13 cellular contexts compared by ENCODE assay signal in genomic region chr14:105050551-105050897, GRCh38. TPM values are rescaled to one million over a fixed set of nuclear protein-coding genes. Genes with fewer than 3 reads are reported as not detected.
DNase-seq lines count a peak whose midpoint lies in the region; ATAC-seq and TF ChIP-seq lines count a peak whose summit lies in the region.
"Had no signal": no experiment of that assay in that cellular context is flagged by ENCODE, and none has a peak within 500 bp of the region (broad histone marks: within the 10 kb centered on the region; RNA-seq: fewer than 3 reads in every experiment).

No MANE protein-coding gene starts in this region.

- no peak overlapping the region for H3K27ac ChIP-seq in RWPE2 (ENCODE audit: poor library complexity, severe bottlenecking)
- no peak overlapping the region for H3K27ac ChIP-seq in naive thymus-derived CD4-positive, alpha-beta T cell (ENCODE audit: low read depth, low read length)
- H3K27ac ChIP-seq: left ventricle myocardium inferior had no signal

- peak; percentile 65 for ATAC-seq in RWPE2 (ENCODE audit: low read depth)
- peak; percentile 81 for ATAC-seq in left colon
- no peak for ATAC-seq in HG02885 (IDR thresholded peaks at IDR 0.05; ENCODE audit: poor library complexity, unreplicated experiment)
- no peak for ATAC-seq in naive thymus-derived CD4-positive, alpha-beta T cell
- no peak for ATAC-seq in HG02678 (IDR thresholded peaks at IDR 0.05; ENCODE audit: unreplicated experiment)
- no peak for ATAC-seq in stimulated activated effector memory CD8-positive, alpha-beta T cell treated with anti-CD3 and anti-CD28 coated beads, Interleukin-12 subunit alpha, Interleukin-12 subunit beta, amount 100 ng/mL, for 72 hours

- no peak overlapping the region for H3K4me3 ChIP-seq in RWPE2 (ENCODE audit: severe bottlenecking)
- H3K4me3 ChIP-seq in naive thymus-derived CD4-positive, alpha-beta T cell (ENCODE audit: low read length), result no peak overlapping the region
- H3K4me3 ChIP-seq: left ventricle myocardium inferior had no signal

- DNase-seq in DMS153 (lab: John Stamatoyannopoulos, UW) (peak; percentile 46), RWPE2 (ENCODE audit: low spot score) (peak; percentile 90), left colon (peak; percentile 81 to 90)
- DNase-seq in naive thymus-derived CD4-positive, alpha-beta T cell, result no peak
- DNase-seq in stimulated activated effector memory CD8-positive, alpha-beta T cell treated with anti-CD3 and anti-CD28 coated beads, Interleukin-12 subunit alpha, Interleukin-12 subunit beta, amount 100 ng/mL, for 72 hours (ENCODE audit: low spot score in 2 of 2), result no peak
- DNase-seq: DND-41; left ventricle myocardium inferior; stimulated activated naive CD4-positive, alpha-beta T cell treated with Interleukin-2 at 50 U/mL for 16 hours had no signal

- H3K27ac Mint-ChIP-seq in naive thymus-derived CD4-positive, alpha-beta T cell, result peak overlapping the region in 1 of 9 donors; percentile 59
- no peak overlapping the region for H3K27ac Mint-ChIP-seq in stimulated activated effector memory CD8-positive, alpha-beta T cell treated with anti-CD3 and anti-CD28 coated beads, Interleukin-12 subunit alpha, Interleukin-12 subunit beta, amount 100 ng/mL, for 72 hours
- H3K27ac Mint-ChIP-seq: activated naive CD8-positive, alpha-beta T cell had no signal

- TF ChIP-seq EP300 in Ishikawa (IDR thresholded peaks at IDR 0.05; ENCODE audit: borderline replicate concordance), result peak; percentile 42; the same call in 1 of the 2 replicates

- no peaks in the 10 kb centered on the region for H3K36me3 ChIP-seq in RWPE2 (ENCODE audit: low read depth)
- peaks cover 10 to 46% (median 17%) of the 10 kb centered on the region in 3 experiments for H3K36me3 ChIP-seq in naive thymus-derived CD4-positive, alpha-beta T cell (ENCODE audit: control insufficient read depth in 2 of 3, insufficient read depth in 3 of 3, low read length in 3 of 3)
- H3K36me3 ChIP-seq: left ventricle myocardium inferior had no signal

- peaks cover 5 to 20% (median 10%) of the 10 kb centered on the region in 7 donors for H3K4me1 Mint-ChIP-seq in naive thymus-derived CD4-positive, alpha-beta T cell
- peaks cover 35% of the 10 kb centered on the region for H3K4me1 Mint-ChIP-seq in stimulated activated effector memory CD8-positive, alpha-beta T cell treated with anti-CD3 and anti-CD28 coated beads, Interleukin-12 subunit alpha, Interleukin-12 subunit beta, amount 100 ng/mL, for 72 hours

- POLR2A ChIA-PET in naive thymus-derived CD4-positive, alpha-beta T cell (lab: Charles Lee), result interaction anchor here (1.4 kb wide), 1 partner anchor 8 kb away, joined by 3 read pairs; no protein-coding TSS in a partner anchor

- no peaks in the 10 kb centered on the region for H3K4me1 ChIP-seq in RWPE2 (ENCODE audit: insufficient read depth, poor library complexity, severe bottlenecking)
- peaks cover 0 to 9% of the 10 kb centered on the region in 2 donors for H3K4me1 ChIP-seq in naive thymus-derived CD4-positive, alpha-beta T cell (ENCODE audit: control insufficient read depth in 2 of 2, insufficient read depth in 2 of 2, low read length in 2 of 2)

- intact Hi-C loops in left colon (cut with DNase I, micrococcal nuclease), result no loop called here
- intact Hi-C loops in naive thymus-derived CD4-positive, alpha-beta T cell (cut with micrococcal nuclease), result no loop called here

- no peaks in the 10 kb centered on the region for H3K27me3 Mint-ChIP-seq in naive thymus-derived CD4-positive, alpha-beta T cell
- H3K27me3 Mint-ChIP-seq: activated naive CD8-positive, alpha-beta T cell had no signal

- TF ChIP-seq CTCF in RWPE2 (IDR thresholded peaks at IDR 0.05; ENCODE audit: poor library complexity, severe bottlenecking), result no peak

- H3K9me3 Mint-ChIP-seq in naive thymus-derived CD4-positive, alpha-beta T cell, result peaks cover 0 to 4% (median 0%) of the 10 kb centered on the region in 11 donors
- no peaks in the 10 kb centered on the region for H3K9me3 Mint-ChIP-seq in stimulated activated effector memory CD8-positive, alpha-beta T cell treated with anti-CD3 and anti-CD28 coated beads, Interleukin-12 subunit alpha, Interleukin-12 subunit beta, amount 100 ng/mL, for 72 hours

- no peak; the same call in 1 of the 2 replicates for TF ChIP-seq RAD21 in Ishikawa (IDR thresholded peaks at IDR 0.05; ENCODE audit: low read depth)

- H3K27me3 ChIP-seq in RWPE2 (ENCODE audit: insufficient read depth, poor library complexity, severe bottlenecking), result no peaks in the 10 kb centered on the region
- H3K27me3 ChIP-seq in naive thymus-derived CD4-positive, alpha-beta T cell (ENCODE audit: control insufficient read depth in 2 of 2, insufficient read depth in 2 of 2, low read length in 2 of 2), result no peaks in the 10 kb centered on the region

- peaks cover 5 to 23% (median 10%) of the 10 kb centered on the region in 5 donors for H3K36me3 Mint-ChIP-seq in naive thymus-derived CD4-positive, alpha-beta T cell
- peaks cover 100% of the 10 kb centered on the region for H3K36me3 Mint-ChIP-seq in stimulated activated effector memory CD8-positive, alpha-beta T cell treated with anti-CD3 and anti-CD28 coated beads, Interleukin-12 subunit alpha, Interleukin-12 subunit beta, amount 100 ng/mL, for 72 hours

- H3K9me3 ChIP-seq in RWPE2 (ENCODE audit: severe bottlenecking), result no peaks in the 10 kb centered on the region
- H3K9me3 ChIP-seq in naive thymus-derived CD4-positive, alpha-beta T cell (ENCODE audit: control insufficient read depth in 2 of 3, low read length in 3 of 3), result no peaks in the 10 kb centered on the region
- H3K9me3 ChIP-seq: left ventricle myocardium inferior had no signal

- CTCF ChIA-PET in naive thymus-derived CD4-positive, alpha-beta T cell (lab: Charles Lee), result no interaction called here

- no peak overlapping the region for H3K4me3 Mint-ChIP-seq in naive thymus-derived CD4-positive, alpha-beta T cell
- no peak overlapping the region for H3K4me3 Mint-ChIP-seq in stimulated activated effector memory CD8-positive, alpha-beta T cell treated with anti-CD3 and anti-CD28 coated beads, Interleukin-12 subunit alpha, Interleukin-12 subunit beta, amount 100 ng/mL, for 72 hours
- H3K4me3 Mint-ChIP-seq: activated naive CD8-positive, alpha-beta T cell had no signal

TF ChIP-seq in Ishikawa, 13 proteins besides CTCF, POLR2A, EP300 and RAD21:
- TF ChIP-seq NFIC (IDR thresholded peaks at IDR 0.05) (peak; percentile 87), TCF12 (IDR thresholded peaks at IDR 0.05; ENCODE audit: low read depth) (peak; percentile 55; the same call in 1 of the 2 replicates), TEAD4 (IDR thresholded peaks at IDR 0.05) (peak; percentile 61; the same call in 1 of the 2 replicates), FOXM1 (IDR thresholded peaks at IDR 0.05; ENCODE audit: borderline replicate concordance, low read depth) (no peak), CEBPB (IDR thresholded peaks at IDR 0.05) (no peak), YY1 (IDR thresholded peaks at IDR 0.05; ENCODE audit: low read depth) (no peak), USF1 (IDR thresholded peaks at IDR 0.05) (peak; percentile 53; the same call in 1 of the 2 replicates), MAX (IDR thresholded peaks at IDR 0.05) (peak; percentile 94)

RNA-seq across cellular contexts. Expression of gene GPR132, which starts 14.7 kb away (rescaled TPM):
- total RNA-seq in left colon, result 1 to 10 TPM in 1 of 2 donors, under 1 TPM in 1; 0.73 to 3.4 TPM
- total RNA-seq in naive thymus-derived CD4-positive, alpha-beta T cell, result 10 to 100 TPM; 37.8 to 58.7 (median 45.2) TPM
- 10 to 100 TPM in 1 of 2 donors, 1 to 10 TPM in 1; 9.3 to 40.2 TPM for polyA plus RNA-seq in naive thymus-derived CD4-positive, alpha-beta T cell
- total RNA-seq: endothelial cell of umbilical vein had no signal
- polyA plus RNA-seq: endothelial cell of umbilical vein had no signal

RNA-seq across cellular contexts. Expression of gene CDCA4, which starts 29.6 kb away (rescaled TPM):
- 1 to 10 TPM; 5.2 to 6.5 TPM for total RNA-seq in left colon
- total RNA-seq in naive thymus-derived CD4-positive, alpha-beta T cell, result 10 to 100 TPM; 12.7 to 47.8 (median 14.0) TPM
- 10 to 100 TPM in 1 of 2 donors, 1 to 10 TPM in 1; 8.0 to 12.1 TPM for polyA plus RNA-seq in naive thymus-derived CD4-positive, alpha-beta T cell

Comparison
In these comparisons a context has a peak if more than half of its experiments do, and no peak if none do; other contexts are left out.
1. DNase-seq: peak in DMS153 (single experiment), RWPE2 (single experiment) and left colon (2 of 2); none in naive thymus-derived CD4-positive, alpha-beta T cell (0 of 9) and stimulated activated effector memory CD8-positive, alpha-beta T cell treated with anti-CD3 and anti-CD28 coated beads, Interleukin-12 subunit alpha, Interleukin-12 subunit beta, amount 100 ng/mL, for 72 hours (0 of 2).
2. ATAC-seq: peak in RWPE2 (single experiment) and left colon (single experiment); none in HG02885 (single experiment), naive thymus-derived CD4-positive, alpha-beta T cell (single experiment), HG02678 (single experiment) and stimulated activated effector memory CD8-positive, alpha-beta T cell treated with anti-CD3 and anti-CD28 coated beads, Interleukin-12 subunit alpha, Interleukin-12 subunit beta, amount 100 ng/mL, for 72 hours (single experiment).
3. RNA of gene GPR132, which starts 14.7 kb away (total RNA-seq): 37.8 to 58.7 TPM in naive thymus-derived CD4-positive, alpha-beta T cell; 0.73 to 3.4 TPM in left colon; every median in the first group is over 4 times any median in the second.